ENCODE assay signal across 12 cellular contexts in genomic region chr4:128354205-128354821, GRCh38.
DNase-seq lines count a peak whose midpoint lies in the region; ATAC-seq and TF ChIP-seq lines count a peak whose summit lies in the region.
"Had no signal": no experiment of that assay in that cellular context is flagged by ENCODE, and none has a peak within 500 bp of the region (broad histone marks: within the 10 kb centered on the region; RNA-seq: fewer than 3 reads in every experiment).

No MANE protein-coding gene starts in this region.

- no peak overlapping the region for H3K4me2 ChIP-seq in Karpas-422 (ENCODE audit: low read depth, low read length, poor library complexity, severe bottlenecking)

- CTCF ChIA-PET in AG04449 (lab: Yijun Ruan, JAX): interaction anchor here (1.3 kb wide), 1 partner anchor 32 kb away, joined by 5 read pairs; no protein-coding TSS in a partner anchor

- H2AFZ ChIP-seq in Karpas-422 (ENCODE audit: low read length): no peak overlapping the region

- no peaks in the 10 kb centered on the region for H3K79me2 ChIP-seq in Karpas-422 (ENCODE audit: low read length)

- POLR2A ChIA-PET in AG04449 (lab: Yijun Ruan, JAX): interaction anchor here (0.8 to 1.7 kb wide), 8 partner anchors 15 to 458 kb away, joined by 3 to 6 read pairs (median 3); no protein-coding TSS in a partner anchor

- ATAC-seq in left lobe of liver (peak; percentile 68), GM18861 (IDR thresholded peaks at IDR 0.05; ENCODE audit: unreplicated experiment) (no peak)

- H3K9me3 ChIP-seq in Karpas-422 (ENCODE audit: low read length): no peaks in the 10 kb centered on the region

- DNase-seq in AG04449 (ENCODE audit: low read depth, low spot score): peak; percentile 95
- peak; percentile 74 for DNase-seq in HK-2 (ENCODE audit: unreplicated experiment)
- peak; percentile 84 for DNase-seq in astrocyte of the cerebellum (ENCODE audit: low read depth)
- DNase-seq in left lobe of liver (ENCODE audit: low spot score): peak; percentile 68
- DNase-seq in activated CD4-positive, CD25-positive, alpha-beta regulatory T cell (lab: John Stamatoyannopoulos, UW): no peak
- no peak for DNase-seq in Karpas-422
- DNase-seq in activated T-cell treated with anti-CD3 and anti-CD28 coated beads, Interleukin-2, amount 50 U/mL, for 1 hour: no peak
- DNase-seq: GF-D8; hippocampal formation; NCI-H2081 treated with DMSO at 0.1 percent for 48 hours; stimulated activated CD4-positive, alpha-beta T cell treated with anti-CD3 and anti-CD28 coated beads, Interleukin-2, amount 100 ng/mL, for 24 hours had no signal

- H3K36me3 ChIP-seq in Karpas-422 (ENCODE audit: insufficient read depth, low read length): no peaks in the 10 kb centered on the region; the same call in 1 of the 2 replicates

- H3K27ac ChIP-seq in Karpas-422 (ENCODE audit: low read length): no peak overlapping the region

- no peak overlapping the region for H3K4me3 ChIP-seq in AG04449 (ENCODE audit: low read depth, low read length)
- no peak overlapping the region for H3K4me3 ChIP-seq in astrocyte of the cerebellum (ENCODE audit: low read depth, low read length)
- no peak overlapping the region for H3K4me3 ChIP-seq in Karpas-422 (ENCODE audit: low read length)

- H3K4me1 ChIP-seq in Karpas-422 (ENCODE audit: low read length): no peaks in the 10 kb centered on the region

- in situ Hi-C loops in astrocyte of the cerebellum (cut with HindIII; ENCODE audit: low sequenced_read_pairs): no loop called here

- no peaks in the 10 kb centered on the region for H4K20me1 ChIP-seq in Karpas-422 (ENCODE audit: insufficient read depth, low read depth, low read length)

- H3K9ac ChIP-seq in Karpas-422 (ENCODE audit: low read length): no peak overlapping the region

- H3K9me2 ChIP-seq in Karpas-422 (replicated peaks; ENCODE audit: insufficient read depth, low read length): no peaks in the 10 kb centered on the region

- TF ChIP-seq CTCF in AG04449 (IDR thresholded peaks at IDR 0.05; ENCODE audit: insufficient read depth, low read length, missing control alignments) (no peak), astrocyte of the cerebellum (IDR thresholded peaks at IDR 0.05; ENCODE audit: low read depth, low read length, missing control alignments) (no peak)

- no peaks in the 10 kb centered on the region; the same call in 1 of the 2 replicates for H3K27me3 ChIP-seq in Karpas-422 (ENCODE audit: low read length)

Comparison
In these comparisons a context has a peak if more than half of its experiments do, and no peak if none do; other contexts are left out.
1. DNase-seq: peak in AG04449 (single experiment), HK-2 (single experiment), astrocyte of the cerebellum (single experiment) and left lobe of liver (single experiment); none in activated CD4-positive, CD25-positive, alpha-beta regulatory T cell (0 of 4), Karpas-422 (single experiment) and activated T-cell treated with anti-CD3 and anti-CD28 coated beads, Interleukin-2, amount 50 U/mL, for 1 hour (single experiment).